Comparison of ENCODE assay signal across 18 cellular contexts in the genomic region with DNA sequence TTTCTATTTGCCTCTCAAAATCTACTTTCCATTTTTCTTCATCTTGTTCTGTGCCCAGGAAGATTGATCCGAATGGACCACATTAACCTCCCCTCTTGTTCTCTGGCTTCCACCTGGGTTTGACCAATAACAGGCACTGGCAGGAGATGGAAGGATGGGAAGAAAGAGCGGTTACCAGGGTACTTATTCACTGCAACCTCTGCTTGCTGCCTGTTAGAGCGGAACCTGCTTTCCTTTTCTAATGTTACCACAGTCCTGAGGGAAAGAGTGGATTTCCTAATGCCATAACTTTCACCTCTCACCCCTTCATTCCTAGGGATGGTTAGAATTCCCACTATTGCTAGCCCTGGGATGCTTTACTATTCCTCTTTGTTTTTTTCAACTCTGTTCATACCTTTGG.
A peak's percentile ranks its signal among the peaks of the same experiment; 100 is the strongest.
DNase-seq lines count a peak whose midpoint lies in the region; ATAC-seq and TF ChIP-seq lines count a peak whose summit lies in the region.
"Had no signal": no experiment of that assay in that cellular context is flagged by ENCODE, and none has a peak within 500 bp of the region (broad histone marks: within the 10 kb centered on the region; RNA-seq: fewer than 3 reads in every experiment).

No MANE protein-coding gene starts in this region.

- H3K9me3 Mint-ChIP-seq in WTC11, result no peaks in the 10 kb centered on the region; the same call in 1 of the 2 replicates
- H3K9me3 Mint-ChIP-seq in neural crest cell, result no peaks in the 10 kb centered on the region
- H3K9me3 Mint-ChIP-seq: CD4-positive, alpha-beta memory T cell had no signal

- H3K9me3 ChIP-seq in thyroid gland, result no peaks in the 10 kb centered on the region

- H3K27me3 Mint-ChIP-seq in WTC11 (ENCODE audit: low read depth), result no peaks in the 10 kb centered on the region
- H3K27me3 Mint-ChIP-seq in neural crest cell (ENCODE audit: low read depth), result no peaks in the 10 kb centered on the region
- H3K27me3 Mint-ChIP-seq: CD4-positive, alpha-beta memory T cell had no signal

- H3K4me3 Mint-ChIP-seq in WTC11 (no peak overlapping the region), neural crest cell (no peak overlapping the region)
- H3K4me3 Mint-ChIP-seq: CD4-positive, alpha-beta memory T cell had no signal

- DNase-seq in WTC11 (ENCODE audit: low spot score), result no peak
- DNase-seq in kidney glomerular epithelial cell (lab: John Stamatoyannopoulos, UW), result peak; percentile 3
- no peak for DNase-seq in neural crest cell (ENCODE audit: low read depth, low spot score)
- DNase-seq in thyroid gland, result peak in 1 of 2 donors; percentile 8
- no peak for DNase-seq in cerebellum (ENCODE audit: low spot score)
- DNase-seq in left colon, result no peak
- DNase-seq: C1 segment of cervical spinal cord; Calu3; CD4-positive, alpha-beta memory T cell; COR-L47; EL; GDM1; GOT3; H7; HCEC 1CT had no signal

- WGBS in thyroid gland, 2 donors, result 73 to 76% methylated on average over 3 of the region's 3 CpGs

- H3K27ac Mint-ChIP-seq in WTC11 (peak overlapping the region; percentile 84), neural crest cell (ENCODE audit: unreplicated experiment) (peak overlapping the region; percentile 67)
- H3K27ac Mint-ChIP-seq: CD4-positive, alpha-beta memory T cell had no signal

- TF ChIP-seq CTCF in WTC11 (IDR thresholded peaks at IDR 0.05), result no peak
- TF ChIP-seq CTCF in neural crest cell (conservative IDR thresholded peaks at IDR 0.05), result no peak
- TF ChIP-seq CTCF in thyroid gland (IDR thresholded peaks at IDR 0.05), result no peak

- peak overlapping the region in 2 of 3 donors; percentile 54 to 63 for H3K27ac ChIP-seq in thyroid gland

- TF ChIP-seq POLR2A in thyroid gland (IDR thresholded peaks at IDR 0.05), result no peak

- H3K27me3 ChIP-seq in thyroid gland, result no peaks in the 10 kb centered on the region

- H3K4me1 ChIP-seq in thyroid gland, result peaks cover 2 to 8% of the 10 kb centered on the region in 2 donors

- H3K36me3 Mint-ChIP-seq in WTC11 (peaks cover 2% of the 10 kb centered on the region; the same call in 1 of the 2 replicates), neural crest cell (ENCODE audit: low read depth) (peaks cover 8% of the 10 kb centered on the region)

- ATAC-seq in WTC11 (peak; percentile 53), HG03432 (IDR thresholded peaks at IDR 0.05; ENCODE audit: unreplicated experiment) (no peak), HG02970 (IDR thresholded peaks at IDR 0.05; ENCODE audit: low FRiP score, unreplicated experiment) (no peak), left colon (no peak)
- ATAC-seq: GM12878 had no signal

- H3K4me1 Mint-ChIP-seq in WTC11 (peaks cover 25% of the 10 kb centered on the region), neural crest cell (no peaks in the 10 kb centered on the region)
- H3K4me1 Mint-ChIP-seq: CD4-positive, alpha-beta memory T cell had no signal

- H3K36me3 ChIP-seq in thyroid gland, result no peaks in the 10 kb centered on the region

- no peak overlapping the region for H3K4me3 ChIP-seq in thyroid gland (replicated peaks in 1 of 3)
- H3K4me3 ChIP-seq: GM12878 had no signal

- intact Hi-C loops in thyroid gland (cut with DNase I), result no loop called here
- intact Hi-C loops in left colon (cut with DNase I, micrococcal nuclease), result no loop called here

- POLR2A ChIA-PET in WTC11 (lab: Charles Lee), result no interaction called here

- CTCF ChIA-PET in WTC11 (lab: Charles Lee), result interaction anchor here (1.0 kb wide), 1 partner anchor 23 kb away, joined by 3 read pairs; no protein-coding TSS in a partner anchor

TF ChIP-seq in WTC11, 78 proteins besides CTCF, POLR2A, EP300 and RAD21 (continues in another document):
- TF ChIP-seq ESRRA (CRISPR knock-in tag; IDR thresholded peaks at IDR 0.05; ENCODE audit: borderline replicate concordance), result no peak
- TF ChIP-seq, protein P1, sequence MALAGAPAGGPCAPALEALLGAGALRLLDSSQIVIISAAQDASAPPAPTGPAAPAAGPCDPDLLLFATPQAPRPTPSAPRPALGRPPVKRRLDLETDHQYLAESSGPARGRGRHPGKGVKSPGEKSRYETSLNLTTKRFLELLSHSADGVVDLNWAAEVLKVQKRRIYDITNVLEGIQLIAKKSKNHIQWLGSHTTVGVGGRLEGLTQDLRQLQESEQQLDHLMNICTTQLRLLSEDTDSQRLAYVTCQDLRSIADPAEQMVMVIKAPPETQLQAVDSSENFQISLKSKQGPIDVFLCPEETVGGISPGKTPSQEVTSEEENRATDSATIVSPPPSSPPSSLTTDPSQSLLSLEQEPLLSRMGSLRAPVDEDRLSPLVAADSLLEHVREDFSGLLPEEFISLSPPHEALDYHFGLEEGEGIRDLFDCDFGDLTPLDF (CRISPR knock-in tag; IDR thresholded peaks at IDR 0.05), result no peak
- no peak for TF ChIP-seq TEAD4 (CRISPR knock-in tag; IDR thresholded peaks at IDR 0.05)
- no peak for TF ChIP-seq JUN (CRISPR knock-in tag; IDR thresholded peaks at IDR 0.05)
- no peak for TF ChIP-seq ARID4B (CRISPR knock-in tag; IDR thresholded peaks at IDR 0.05; ENCODE audit: borderline replicate concordance)
- no peak for TF ChIP-seq ZNF396 (CRISPR knock-in tag; IDR thresholded peaks at IDR 0.05; ENCODE audit: borderline replicate concordance)
- no peak for TF ChIP-seq NFE2L1 (CRISPR knock-in tag; IDR thresholded peaks at IDR 0.05)
- no peak for TF ChIP-seq SMAD4 (CRISPR knock-in tag; IDR thresholded peaks at IDR 0.05)
- TF ChIP-seq, protein P2, sequence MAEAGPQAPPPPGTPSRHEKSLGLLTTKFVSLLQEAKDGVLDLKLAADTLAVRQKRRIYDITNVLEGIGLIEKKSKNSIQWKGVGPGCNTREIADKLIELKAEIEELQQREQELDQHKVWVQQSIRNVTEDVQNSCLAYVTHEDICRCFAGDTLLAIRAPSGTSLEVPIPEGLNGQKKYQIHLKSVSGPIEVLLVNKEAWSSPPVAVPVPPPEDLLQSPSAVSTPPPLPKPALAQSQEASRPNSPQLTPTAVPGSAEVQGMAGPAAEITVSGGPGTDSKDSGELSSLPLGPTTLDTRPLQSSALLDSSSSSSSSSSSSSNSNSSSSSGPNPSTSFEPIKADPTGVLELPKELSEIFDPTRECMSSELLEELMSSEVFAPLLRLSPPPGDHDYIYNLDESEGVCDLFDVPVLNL (CRISPR knock-in tag; IDR thresholded peaks at IDR 0.05; ENCODE audit: borderline replicate concordance, low read depth), result no peak
- TF ChIP-seq ZNF532 (CRISPR knock-in tag; IDR thresholded peaks at IDR 0.05; ENCODE audit: borderline replicate concordance), result no peak
- no peak for TF ChIP-seq MXD4 (CRISPR knock-in tag; IDR thresholded peaks at IDR 0.05; ENCODE audit: borderline replicate concordance)
